In the genomic region with DNA sequence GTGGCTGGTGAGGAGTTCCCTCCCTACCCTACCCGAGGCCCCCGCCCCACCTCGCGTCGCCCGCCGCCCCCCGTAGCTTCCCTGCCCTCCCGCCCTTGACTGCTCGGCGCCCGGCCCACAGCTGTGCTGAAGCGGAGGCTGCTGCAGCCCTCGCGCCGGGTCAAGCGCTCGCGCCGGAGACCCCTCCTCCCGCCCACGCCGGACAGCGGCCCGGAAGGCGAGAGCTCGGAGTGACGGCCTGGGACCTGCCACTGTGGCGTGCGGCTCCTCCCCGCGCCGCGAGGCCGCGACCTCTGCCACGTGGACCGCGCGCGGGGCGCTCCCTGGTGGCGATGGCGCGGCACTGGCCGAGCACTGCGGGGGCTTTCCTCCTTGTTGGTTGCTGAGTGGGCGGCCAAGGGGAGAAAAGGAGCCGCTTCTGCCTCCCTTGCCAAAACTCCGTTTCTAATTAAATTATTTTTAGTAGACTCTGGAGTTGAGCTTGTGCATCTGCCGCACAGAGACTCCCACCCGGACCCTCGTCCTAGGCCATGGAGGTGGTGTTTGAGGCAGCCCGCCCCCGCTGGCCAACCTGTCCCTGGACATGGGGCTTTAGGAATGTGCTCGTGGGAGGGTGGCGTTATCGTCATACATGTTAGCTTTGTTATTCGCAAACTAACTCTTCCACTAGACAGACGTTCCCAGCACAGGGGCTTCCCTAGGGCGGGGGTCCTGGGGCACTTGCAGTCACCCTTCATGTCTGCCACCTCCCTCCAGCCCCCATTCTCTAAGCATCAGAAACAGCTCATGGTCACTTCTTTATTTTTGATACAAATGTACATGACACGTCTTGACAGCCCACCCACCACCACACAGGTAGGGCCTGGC, we compare ENCODE assay signal across 9 cellular contexts. TPM values are rescaled to one million over a fixed set of nuclear protein-coding genes. Genes with fewer than 3 reads are reported as not detected.
A peak's percentile ranks its signal among the peaks of the same experiment; 100 is the strongest.
DNase-seq lines count a peak whose midpoint lies in the region; ATAC-seq and TF ChIP-seq lines count a peak whose summit lies in the region.
"Had no signal": no experiment of that assay in that cellular context is flagged by ENCODE, and none has a peak within 500 bp of the region (broad histone marks: within the 10 kb centered on the region; RNA-seq: fewer than 3 reads in every experiment).

No MANE protein-coding gene starts in this region.

- no peaks in the 10 kb centered on the region for H3K27me3 ChIP-seq in dorsolateral prefrontal cortex

- H3K27ac Mint-ChIP-seq in WTC11 = no peak overlapping the region
- H3K27ac Mint-ChIP-seq: T-helper 1 cell treated with Interleukin-12 subunit alpha and Interleukin-12 subunit beta and Interleukin-4 antibody, amounts not matched to agents 30 μg/mL and 1 μg/mL, for 36 hours had no signal

- no peaks in the 10 kb centered on the region for H3K9me3 Mint-ChIP-seq in WTC11
- H3K9me3 Mint-ChIP-seq: T-helper 1 cell treated with Interleukin-12 subunit alpha and Interleukin-12 subunit beta and Interleukin-4 antibody, amounts not matched to agents 30 μg/mL and 1 μg/mL, for 36 hours had no signal

- CTCF ChIA-PET in WTC11 (lab: Charles Lee) = interaction anchor here (0.6 to 11.4 kb wide), 19 partner anchors 8 to 482 kb away, joined by 3 to 112 read pairs (median 5); a partner anchor contains a TSS

- peaks cover 15% of the 10 kb centered on the region; the same call in 1 of the 2 replicates for H3K36me3 Mint-ChIP-seq in WTC11

- H3K27me3 Mint-ChIP-seq in WTC11 (ENCODE audit: low read depth) = peaks cover 11% of the 10 kb centered on the region

- peak; percentile 42 for TF ChIP-seq POLR2A in GM19193 (IDR thresholded peaks at IDR 0.05; ENCODE audit: extremely low read depth, insufficient read depth, insufficient read length)

- peak overlapping the region; percentile 5 to 65 (median 50) for H3K4me3 ChIP-seq in dorsolateral prefrontal cortex

- ATAC-seq in WTC11 (peak; percentile 14), GM18502 (IDR thresholded peaks at IDR 0.05; ENCODE audit: poor library complexity, unreplicated experiment) (no peak)

- peaks cover 10% of the 10 kb centered on the region for H3K4me1 Mint-ChIP-seq in WTC11

- peak; percentile 64 for DNase-seq in WTC11 (ENCODE audit: low spot score)
- DNase-seq in dorsolateral prefrontal cortex = peak in 8 of 10 donors; percentile 49 to 83 (median 54)
- peak; percentile 63 to 76 for DNase-seq in lung microvascular endothelial cell (ENCODE audit: low read depth in 2 of 2)
- DNase-seq in T1000 (lab: John Stamatoyannopoulos, UW) = no peak
- DNase-seq in NCI-H1092 (lab: John Stamatoyannopoulos, UW) = no peak

- POLR2A ChIA-PET in WTC11 (lab: Charles Lee) = no interaction called here

- intact Hi-C loops in dorsolateral prefrontal cortex (cut with DNase I) = no loop called here

- TF ChIP-seq CTCF in WTC11 (IDR thresholded peaks at IDR 0.05) (no peak), dorsolateral prefrontal cortex (IDR thresholded peaks at IDR 0.05 in 54 of 56, conservative IDR thresholded peaks at IDR 0.05 in 2 of 56; ENCODE audit: low read depth in 1 of 56, partially characterized antibody in 56 of 56) (peak; percentile 47 to 90 (median 76))

- H3K27ac ChIP-seq in dorsolateral prefrontal cortex = peak overlapping the region in 56 of 59 donors; percentile 23 to 78 (median 66)
- H3K27ac ChIP-seq in temporal lobe (ENCODE audit: low read depth, low read length) = peak overlapping the region; percentile 36

- peak overlapping the region; percentile 37 for H3K4me3 Mint-ChIP-seq in WTC11
- H3K4me3 Mint-ChIP-seq: T-helper 1 cell treated with Interleukin-12 subunit alpha and Interleukin-12 subunit beta and Interleukin-4 antibody, amounts not matched to agents 30 μg/mL and 1 μg/mL, for 36 hours had no signal

TF ChIP-seq in WTC11, 78 proteins besides CTCF, POLR2A, EP300 and RAD21 (continues in another document):
- TF ChIP-seq, protein P1, sequence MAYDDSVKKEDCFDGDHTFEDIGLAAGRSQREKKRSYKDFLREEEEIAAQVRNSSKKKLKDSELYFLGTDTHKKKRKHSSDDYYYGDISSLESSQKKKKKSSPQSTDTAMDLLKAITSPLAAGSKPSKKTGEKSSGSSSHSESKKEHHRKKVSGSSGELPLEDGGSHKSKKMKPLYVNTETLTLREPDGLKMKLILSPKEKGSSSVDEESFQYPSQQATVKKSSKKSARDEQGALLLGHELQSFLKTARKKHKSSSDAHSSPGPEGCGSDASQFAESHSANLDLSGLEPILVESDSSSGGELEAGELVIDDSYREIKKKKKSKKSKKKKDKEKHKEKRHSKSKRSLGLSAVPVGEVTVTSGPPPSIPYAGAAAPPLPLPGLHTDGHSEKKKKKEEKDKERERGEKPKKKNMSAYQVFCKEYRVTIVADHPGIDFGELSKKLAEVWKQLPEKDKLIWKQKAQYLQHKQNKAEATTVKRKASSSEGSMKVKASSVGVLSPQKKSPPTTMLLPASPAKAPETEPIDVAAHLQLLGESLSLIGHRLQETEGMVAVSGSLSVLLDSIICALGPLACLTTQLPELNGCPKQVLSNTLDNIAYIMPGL (CRISPR knock-in tag; IDR thresholded peaks at IDR 0.05) = peak; percentile 63; the same call in 1 of the 2 replicates
- TF ChIP-seq FOXK1 (CRISPR knock-in tag; IDR thresholded peaks at IDR 0.05) (0 out of 2 replicates have a peak, but pooled peaks have one; percentile 4), ZNF416 (CRISPR knock-in tag; IDR thresholded peaks at IDR 0.05) (0 out of 2 replicates have a peak, but pooled peaks have one; percentile 15), FOXP1 (CRISPR knock-in tag; IDR thresholded peaks at IDR 0.05; ENCODE audit: borderline replicate concordance) (peak; percentile 56), SP1 (CRISPR knock-in tag; conservative IDR thresholded peaks at IDR 0.05) (peak; percentile 64), ZBTB21 (CRISPR knock-in tag; IDR thresholded peaks at IDR 0.05; ENCODE audit: borderline replicate concordance) (peak; percentile 55; the same call in 1 of the 2 replicates), NFYB (CRISPR knock-in tag; conservative IDR thresholded peaks at IDR 0.05; ENCODE audit: low read depth) (no peak; the same call in 1 of the 2 replicates), ATF1 (CRISPR knock-in tag; IDR thresholded peaks at IDR 0.05) (no peak)
- TF ChIP-seq, protein P2, sequence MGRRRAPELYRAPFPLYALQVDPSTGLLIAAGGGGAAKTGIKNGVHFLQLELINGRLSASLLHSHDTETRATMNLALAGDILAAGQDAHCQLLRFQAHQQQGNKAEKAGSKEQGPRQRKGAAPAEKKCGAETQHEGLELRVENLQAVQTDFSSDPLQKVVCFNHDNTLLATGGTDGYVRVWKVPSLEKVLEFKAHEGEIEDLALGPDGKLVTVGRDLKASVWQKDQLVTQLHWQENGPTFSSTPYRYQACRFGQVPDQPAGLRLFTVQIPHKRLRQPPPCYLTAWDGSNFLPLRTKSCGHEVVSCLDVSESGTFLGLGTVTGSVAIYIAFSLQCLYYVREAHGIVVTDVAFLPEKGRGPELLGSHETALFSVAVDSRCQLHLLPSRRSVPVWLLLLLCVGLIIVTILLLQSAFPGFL (CRISPR knock-in tag; IDR thresholded peaks at IDR 0.05; ENCODE audit: borderline replicate concordance) = no peak
- TF ChIP-seq, protein P3, sequence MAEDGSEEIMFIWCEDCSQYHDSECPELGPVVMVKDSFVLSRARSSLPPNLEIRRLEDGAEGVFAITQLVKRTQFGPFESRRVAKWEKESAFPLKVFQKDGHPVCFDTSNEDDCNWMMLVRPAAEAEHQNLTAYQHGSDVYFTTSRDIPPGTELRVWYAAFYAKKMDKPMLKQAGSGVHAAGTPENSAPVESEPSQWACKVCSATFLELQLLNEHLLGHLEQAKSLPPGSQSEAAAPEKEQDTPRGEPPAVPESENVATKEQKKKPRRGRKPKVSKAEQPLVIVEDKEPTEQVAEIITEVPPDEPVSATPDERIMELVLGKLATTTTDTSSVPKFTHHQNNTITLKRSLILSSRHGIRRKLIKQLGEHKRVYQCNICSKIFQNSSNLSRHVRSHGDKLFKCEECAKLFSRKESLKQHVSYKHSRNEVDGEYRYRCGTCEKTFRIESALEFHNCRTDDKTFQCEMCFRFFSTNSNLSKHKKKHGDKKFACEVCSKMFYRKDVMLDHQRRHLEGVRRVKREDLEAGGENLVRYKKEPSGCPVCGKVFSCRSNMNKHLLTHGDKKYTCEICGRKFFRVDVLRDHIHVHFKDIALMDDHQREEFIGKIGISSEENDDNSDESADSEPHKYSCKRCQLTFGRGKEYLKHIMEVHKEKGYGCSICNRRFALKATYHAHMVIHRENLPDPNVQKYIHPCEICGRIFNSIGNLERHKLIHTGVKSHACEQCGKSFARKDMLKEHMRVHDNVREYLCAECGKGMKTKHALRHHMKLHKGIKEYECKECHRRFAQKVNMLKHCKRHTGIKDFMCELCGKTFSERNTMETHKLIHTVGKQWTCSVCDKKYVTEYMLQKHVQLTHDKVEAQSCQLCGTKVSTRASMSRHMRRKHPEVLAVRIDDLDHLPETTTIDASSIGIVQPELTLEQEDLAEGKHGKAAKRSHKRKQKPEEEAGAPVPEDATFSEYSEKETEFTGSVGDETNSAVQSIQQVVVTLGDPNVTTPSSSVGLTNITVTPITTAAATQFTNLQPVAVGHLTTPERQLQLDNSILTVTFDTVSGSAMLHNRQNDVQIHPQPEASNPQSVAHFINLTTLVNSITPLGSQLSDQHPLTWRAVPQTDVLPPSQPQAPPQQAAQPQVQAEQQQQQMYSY (CRISPR knock-in tag; IDR thresholded peaks at IDR 0.05) = no peak

RNA-seq across cellular contexts. Expression of a gene that starts 4.4 kb away (rescaled TPM):
- total RNA-seq in WTC11 (2021) = 33.1 to 41.9 TPM (median 36.7 TPM) in 3 replicates
- total RNA-seq in dorsolateral prefrontal cortex = 10 to 100 TPM; 10.1 to 40.2 (median 20.1) TPM
- 17.7 and 29.2 TPM in 2 replicates for total RNA-seq in lung microvascular endothelial cell
- 4.4 TPM for total RNA-seq in temporal lobe

RNA-seq across cellular contexts. Expression of a gene that starts 6.1 kb away (rescaled TPM):
- total RNA-seq in WTC11 (2021) (2.6 to 3.3 TPM (median 2.8 TPM) in 3 replicates), dorsolateral prefrontal cortex (1 to 10 TPM; 1.9 to 8.0 (median 4.2) TPM), lung microvascular endothelial cell (3.7 and 4.2 TPM in 2 replicates), temporal lobe (0.74 TPM)

RNA-seq across cellular contexts. Expression of a gene that starts 16.5 kb away (rescaled TPM):
- total RNA-seq in WTC11 (2021) (43.9 to 66.9 TPM (median 45.0 TPM) in 3 replicates), dorsolateral prefrontal cortex (100 to 1,000 TPM; 110 to 287 (median 170) TPM), lung microvascular endothelial cell (25.1 and 35.7 TPM in 2 replicates), temporal lobe (42.5 TPM)

RNA-seq across cellular contexts. Expression of a gene that starts 20.0 kb away (rescaled TPM):
- 29.8 to 45.5 TPM (median 32.2 TPM) in 3 replicates for total RNA-seq in WTC11 (2021)
- total RNA-seq in dorsolateral prefrontal cortex = 10 to 100 TPM; 34.3 to 82.0 (median 53.1) TPM
- total RNA-seq in lung microvascular endothelial cell = 3.1 and 4.8 TPM in 2 replicates
- 23.1 TPM for total RNA-seq in temporal lobe

RNA-seq across cellular contexts. Expression of a gene that starts 49.8 kb away (rescaled TPM):
- total RNA-seq in WTC11 (2021) (6.4 to 8.9 TPM (median 7.5 TPM) in 3 replicates), dorsolateral prefrontal cortex (100 to 1,000 TPM in 23 of 120 experiments, 10 to 100 TPM in 97; 31.5 to 153 (median 80.8) TPM), lung microvascular endothelial cell (0.40 and 0.87 TPM in 2 replicates), temporal lobe (0.98 TPM)

Comparison
In these comparisons a context has a peak if more than half of its experiments do, and no peak if none do; other contexts are left out.
1. DNase-seq: peak in WTC11 (single experiment), dorsolateral prefrontal cortex (8 of 10) and lung microvascular endothelial cell (2 of 2); none in T1000 (single experiment) and NCI-H1092 (single experiment).